ENCODE assay signal across 14 cellular contexts in genomic region chr6:29676981-29677601, GRCh38. TPM values are rescaled to one million over a fixed set of nuclear protein-coding genes. Genes with fewer than 3 reads are reported as not detected.
DNase-seq lines count a peak whose midpoint lies in the region; ATAC-seq and TF ChIP-seq lines count a peak whose summit lies in the region.
"Had no signal": no experiment of that assay in that cellular context is flagged by ENCODE, and none has a peak within 500 bp of the region (broad histone marks: within the 10 kb centered on the region; RNA-seq: fewer than 3 reads in every experiment).

No MANE protein-coding gene starts in this region.

- H3K36me3 Mint-ChIP-seq in immature natural killer cell, result peaks cover 0 to 3% (median 0%) of the 10 kb centered on the region in 3 donors
- H3K36me3 Mint-ChIP-seq in activated CD4-positive, alpha-beta memory T cell treated with anti-CD3 and anti-CD28 coated beads for 36 hours, result no peaks in the 10 kb centered on the region
- no peaks in the 10 kb centered on the region for H3K36me3 Mint-ChIP-seq in activated CD8-positive, alpha-beta T cell treated with anti-CD3 and anti-CD28 coated beads, Interleukin-2, amount 10 ng/mL, durations not matched to agents 7 days and 5 days (ENCODE audit: low read depth)
- H3K36me3 Mint-ChIP-seq: activated naive CD4-positive, alpha-beta T cell treated with anti-CD3 and anti-CD28 coated beads, Interleukin-2, amount 50 U/mL, for 24 hours; natural killer cell treated with Interleukin-12 subunit alpha and Interleukin-12 subunit beta and Interleukin-15 and Interleukin-18, amount 100 ng/mL, for 72 hours had no signal

- H2AFZ ChIP-seq in HCT116 (ENCODE audit: low read depth, low read length, poor library complexity, severe bottlenecking), result no peak overlapping the region

- peaks cover 0 to 8% (median 3%) of the 10 kb centered on the region in 3 donors for H3K27me3 Mint-ChIP-seq in immature natural killer cell (ENCODE audit: low read depth in 3 of 3)
- H3K27me3 Mint-ChIP-seq in activated CD4-positive, alpha-beta memory T cell treated with anti-CD3 and anti-CD28 coated beads for 36 hours, result peaks cover 7% of the 10 kb centered on the region
- H3K27me3 Mint-ChIP-seq in activated CD8-positive, alpha-beta T cell treated with anti-CD3 and anti-CD28 coated beads, Interleukin-2, amount 10 ng/mL, durations not matched to agents 7 days and 5 days (ENCODE audit: low read depth), result peaks cover 9% of the 10 kb centered on the region

- peaks cover 3 to 12% of the 10 kb centered on the region in 2 donors for H3K4me1 Mint-ChIP-seq in immature natural killer cell
- peaks cover 6% of the 10 kb centered on the region for H3K4me1 Mint-ChIP-seq in activated CD4-positive, alpha-beta memory T cell treated with anti-CD3 and anti-CD28 coated beads for 36 hours (ENCODE audit: low read depth)
- peaks cover 10% of the 10 kb centered on the region for H3K4me1 Mint-ChIP-seq in activated CD8-positive, alpha-beta T cell treated with anti-CD3 and anti-CD28 coated beads, Interleukin-2, amount 10 ng/mL, durations not matched to agents 7 days and 5 days (ENCODE audit: low read depth)

- no peaks in the 10 kb centered on the region for H3K9me3 ChIP-seq in HCT116 (ENCODE audit: control insufficient read depth in 1 of 2, insufficient read depth in 1 of 2, low read depth in 1 of 2, low read length in 2 of 2)
- H3K9me3 ChIP-seq in SJCRH30 (replicated peaks), result no peaks in the 10 kb centered on the region
- no peaks in the 10 kb centered on the region for H3K9me3 ChIP-seq in Peyer's patch
- H3K9me3 ChIP-seq: gastrocnemius medialis had no signal

- POLR2A ChIA-PET in HCT116 (lab: Charles Lee), result no interaction called here
- POLR2A ChIA-PET in activated CD4-positive, alpha-beta memory T cell treated with anti-CD3 and anti-CD28 coated beads for 36 hours (lab: Charles Lee), result no interaction called here
- POLR2A ChIA-PET in activated CD8-positive, alpha-beta T cell treated with anti-CD3 and anti-CD28 coated beads, Interleukin-2, amount 10 ng/mL, durations not matched to agents 7 days and 5 days (lab: Charles Lee), result no interaction called here

- intact Hi-C loops in HCT116 (cut with micrococcal nuclease), result no loop called here
- intact Hi-C loops in activated CD4-positive, alpha-beta memory T cell treated with anti-CD3 and anti-CD28 coated beads for 36 hours (cut with micrococcal nuclease), result no loop called here

- H3K9ac ChIP-seq in HCT116 (ENCODE audit: low read length), result no peak overlapping the region

- no TSS peak for BruUV-seq in HCT116 (replicated peaks; lab: Mats Ljungman, UMichigan)

- TF ChIP-seq POLR2A in HCT116 (IDR thresholded peaks at IDR 0.05; ENCODE audit: borderline replicate concordance, extremely low read depth, insufficient read depth, insufficient read length), result no peak
- no peak for TF ChIP-seq POLR2A in Peyer's patch (IDR thresholded peaks at IDR 0.05)

- DNase-seq in COR-L47 (lab: John Stamatoyannopoulos, UW) (peak; percentile 78), HCT116 (ENCODE audit: low read depth, low spot score) (no peak), SJCRH30 (peak; percentile 81 to 87), immature natural killer cell (no peak), Peyer's patch (no peak)
- DNase-seq in activated CD4-positive, alpha-beta memory T cell treated with anti-CD3 and anti-CD28 coated beads for 36 hours, result no peak
- DNase-seq in activated CD8-positive, alpha-beta T cell treated with anti-CD3 and anti-CD28 coated beads, Interleukin-2, amount 10 ng/mL, durations not matched to agents 7 days and 5 days, result no peak
- DNase-seq: gastrocnemius medialis; NCI-H187; stimulated activated CD4-positive, alpha-beta T cell treated with anti-CD3 and anti-CD28 coated beads, Interleukin-4, amount 100 ng/mL, for 4 hours had no signal

- ATAC-seq in HCT116, result no peak
- no peak for ATAC-seq in HG02642 (IDR thresholded peaks at IDR 0.05; ENCODE audit: poor library complexity, unreplicated experiment)
- ATAC-seq in activated CD8-positive, alpha-beta T cell treated with anti-CD3 and anti-CD28 coated beads, Interleukin-2, amount 10 ng/mL, durations not matched to agents 7 days and 5 days, result no peak
- ATAC-seq: gastrocnemius medialis; natural killer cell treated with Interleukin-12 subunit alpha and Interleukin-12 subunit beta and Interleukin-15 and Interleukin-18, amount 100 ng/mL, for 72 hours had no signal

- H3K27ac ChIP-seq in HCT116 (ENCODE audit: low read depth, low read length) (no peak overlapping the region), SJCRH30 (peak overlapping the region; percentile 8; the same call in 1 of the 2 replicates), Peyer's patch (no peak overlapping the region)
- H3K27ac ChIP-seq: gastrocnemius medialis had no signal

- CTCF ChIA-PET in HCT116 (lab: Charles Lee), result interaction anchor here (0.7 to 2.8 kb wide), 5 partner anchors 20 to 27 kb away, joined by 3 to 11 read pairs (median 5); no protein-coding TSS in a partner anchor
- CTCF ChIA-PET in activated CD4-positive, alpha-beta memory T cell treated with anti-CD3 and anti-CD28 coated beads for 36 hours (lab: Charles Lee), result interaction anchor here (0.8 to 4.0 kb wide), 3 partner anchors 24 to 88 kb away, joined by 3 to 18 read pairs (median 4); no protein-coding TSS in a partner anchor
- CTCF ChIA-PET in activated CD8-positive, alpha-beta T cell treated with anti-CD3 and anti-CD28 coated beads, Interleukin-2, amount 10 ng/mL, durations not matched to agents 7 days and 5 days (lab: Charles Lee), result interaction anchor here (1.2 to 6.2 kb wide), 3 partner anchors 20 to 26 kb away, joined by 3 to 69 read pairs (median 4); no protein-coding TSS in a partner anchor

- H3K36me3 ChIP-seq in HCT116 (ENCODE audit: control insufficient read depth in 1 of 2, insufficient read depth in 2 of 2, low read length in 2 of 2) (no peaks in the 10 kb centered on the region), SJCRH30 (no peaks in the 10 kb centered on the region), Peyer's patch (no peaks in the 10 kb centered on the region)
- H3K36me3 ChIP-seq: gastrocnemius medialis had no signal

- H3K4me2 ChIP-seq in HCT116 (ENCODE audit: low read length), result no peak overlapping the region

- peak overlapping the region in 1 of 5 donors; percentile 19 for H3K4me3 Mint-ChIP-seq in immature natural killer cell
- no peak overlapping the region for H3K4me3 Mint-ChIP-seq in activated CD4-positive, alpha-beta memory T cell treated with anti-CD3 and anti-CD28 coated beads for 36 hours
- no peak overlapping the region for H3K4me3 Mint-ChIP-seq in activated CD8-positive, alpha-beta T cell treated with anti-CD3 and anti-CD28 coated beads, Interleukin-2, amount 10 ng/mL, durations not matched to agents 7 days and 5 days
- H3K4me3 Mint-ChIP-seq: activated naive CD4-positive, alpha-beta T cell treated with anti-CD3 and anti-CD28 coated beads, Interleukin-2, amount 50 U/mL, for 24 hours; natural killer cell treated with Interleukin-12 subunit alpha and Interleukin-12 subunit beta and Interleukin-15 and Interleukin-18, amount 100 ng/mL, for 72 hours had no signal

- H4K20me1 ChIP-seq in HCT116 (ENCODE audit: insufficient read depth), result no peaks in the 10 kb centered on the region

- TF ChIP-seq RAD21 in HCT116 (IDR thresholded peaks at IDR 0.05; ENCODE audit: low read depth), result no peak

- no peaks in the 10 kb centered on the region for H3K9me2 ChIP-seq in HCT116 (ENCODE audit: insufficient read depth)

- H3K27ac Mint-ChIP-seq in immature natural killer cell, result peak overlapping the region in 4 of 6 donors; percentile 37 to 85 (median 77)
- H3K27ac Mint-ChIP-seq in activated CD4-positive, alpha-beta memory T cell treated with anti-CD3 and anti-CD28 coated beads for 36 hours, result no peak overlapping the region
- no peak overlapping the region for H3K27ac Mint-ChIP-seq in activated CD8-positive, alpha-beta T cell treated with anti-CD3 and anti-CD28 coated beads, Interleukin-2, amount 10 ng/mL, durations not matched to agents 7 days and 5 days
- H3K27ac Mint-ChIP-seq: activated naive CD4-positive, alpha-beta T cell treated with anti-CD3 and anti-CD28 coated beads, Interleukin-2, amount 50 U/mL, for 24 hours had no signal

- H3K9me3 Mint-ChIP-seq in immature natural killer cell, result peaks cover 0 to 2% (median 0%) of the 10 kb centered on the region in 6 donors
- no peaks in the 10 kb centered on the region for H3K9me3 Mint-ChIP-seq in activated CD4-positive, alpha-beta memory T cell treated with anti-CD3 and anti-CD28 coated beads for 36 hours
- no peaks in the 10 kb centered on the region for H3K9me3 Mint-ChIP-seq in activated CD8-positive, alpha-beta T cell treated with anti-CD3 and anti-CD28 coated beads, Interleukin-2, amount 10 ng/mL, durations not matched to agents 7 days and 5 days (ENCODE audit: insufficient read depth)
- H3K9me3 Mint-ChIP-seq: activated naive CD4-positive, alpha-beta T cell treated with anti-CD3 and anti-CD28 coated beads, Interleukin-2, amount 50 U/mL, for 24 hours; natural killer cell treated with Interleukin-12 subunit alpha and Interleukin-12 subunit beta and Interleukin-15 and Interleukin-18, amount 100 ng/mL, for 72 hours had no signal

- RAD21 ChIA-PET in HCT116 (lab: Charles Lee; ENCODE audit: low non-redundant PET in 1 of 2, low total read pairs in 2 of 2, uncharacterized antibody in 2 of 2, unreplicated experiment in 2 of 2), result no interaction called here

- no peaks in the 10 kb centered on the region for H3K79me2 ChIP-seq in HCT116 (ENCODE audit: insufficient read depth, low read length)

- TF ChIP-seq CTCF in HCT116 (IDR thresholded peaks at IDR 0.05 in 2 of 3, conservative IDR thresholded peaks at IDR 0.05 in 1 of 3; ENCODE audit: borderline replicate concordance in 1 of 3, insufficient read depth in 1 of 3, low read depth in 2 of 3, low read length in 2 of 3) (no peak), Peyer's patch (IDR thresholded peaks at IDR 0.05) (no peak)

- H3K4me1 ChIP-seq in HCT116 (ENCODE audit: control insufficient read depth in 1 of 2, insufficient read depth in 2 of 2, low read length in 2 of 2) (peaks cover 0 to 7% of the 10 kb centered on the region in 2 experiments; a peak in 1 of 4 replicates), SJCRH30 (peaks cover 10% of the 10 kb centered on the region), Peyer's patch (no peaks in the 10 kb centered on the region)
- H3K4me1 ChIP-seq: gastrocnemius medialis had no signal

- H3K27me3 ChIP-seq in HCT116 (ENCODE audit: insufficient read depth, low read length) (no peaks in the 10 kb centered on the region), SJCRH30 (no peaks in the 10 kb centered on the region), Peyer's patch (no peaks in the 10 kb centered on the region)

- H3K4me3 ChIP-seq in HCT116 (replicated peaks in 1 of 2; ENCODE audit: low read depth in 1 of 2, low read length in 2 of 2) (no peak overlapping the region), SJCRH30 (no peak overlapping the region), Peyer's patch (no peak overlapping the region)
- H3K4me3 ChIP-seq: gastrocnemius medialis had no signal

RNA-seq across cellular contexts. Expression of gene ZFP57, which starts 3.9 kb away (rescaled TPM):
- total RNA-seq in HCT116 (2021; ENCODE audit: unreplicated experiment), result not detected
- not detected in 2 replicates for polyA plus RNA-seq in HCT116 (2012)
- total RNA-seq in SJCRH30 (2014; rRNA removed; shearing (Covaris generic)), result 0.08 TPM in 1 of 2 replicates, not detected in the other
- 1 to 10 TPM in 2 of 3 donors, not detected in 1; 5.2 to 9.0 TPM for polyA plus RNA-seq in immature natural killer cell
- 1 to 10 TPM in 1 of 4 donors, not detected in 3; 1.6 TPM for total RNA-seq in Peyer's patch
- not detected for total RNA-seq in activated CD4-positive, alpha-beta memory T cell treated with anti-CD3 and anti-CD28 coated beads for 36 hours
- not detected for total RNA-seq in activated CD8-positive, alpha-beta T cell treated with anti-CD3 and anti-CD28 coated beads, Interleukin-2, amount 10 ng/mL, durations not matched to agents 7 days and 5 days

RNA-seq across cellular contexts. Expression of gene MOG, which starts 20.2 kb away (rescaled TPM):
- not detected for total RNA-seq in HCT116 (2021; ENCODE audit: unreplicated experiment)
- polyA plus RNA-seq in HCT116 (2012), result not detected in 2 replicates
- total RNA-seq in SJCRH30 (2014; rRNA removed; shearing (Covaris generic)), result not detected in 2 replicates
- not detected for polyA plus RNA-seq in immature natural killer cell
- total RNA-seq in Peyer's patch, result not detected
- total RNA-seq in activated CD4-positive, alpha-beta memory T cell treated with anti-CD3 and anti-CD28 coated beads for 36 hours, result not detected
- not detected for total RNA-seq in activated CD8-positive, alpha-beta T cell treated with anti-CD3 and anti-CD28 coated beads, Interleukin-2, amount 10 ng/mL, durations not matched to agents 7 days and 5 days
- total RNA-seq: gastrocnemius medialis; natural killer cell treated with Interleukin-12 subunit alpha and Interleukin-12 subunit beta and Interleukin-15 and Interleukin-18, amount 100 ng/mL, for 72 hours; ureter had no signal

RNA-seq across cellular contexts. Expression of gene GABBR1, which starts 44.1 kb away (rescaled TPM):
- total RNA-seq in HCT116 (2021; ENCODE audit: unreplicated experiment) (43.4 TPM), Peyer's patch (10 to 100 TPM in 3 of 4 donors, 1 to 10 TPM in 1; 4.7 to 92.4 (median 16.9) TPM)
- polyA plus RNA-seq in HCT116 (2012), result 22.1 and 25.9 TPM in 2 replicates
- total RNA-seq in SJCRH30 (2014; rRNA removed; shearing (Covaris generic)), result 5.5 and 12.1 TPM in 2 replicates
- not detected for polyA plus RNA-seq in immature natural killer cell
- total RNA-seq in activated CD4-positive, alpha-beta memory T cell treated with anti-CD3 and anti-CD28 coated beads for 36 hours, result 10 to 100 TPM; 21.1 to 23.5 TPM
- 1 to 10 TPM; 3.2 to 3.7 TPM for total RNA-seq in activated CD8-positive, alpha-beta T cell treated with anti-CD3 and anti-CD28 coated beads, Interleukin-2, amount 10 ng/mL, durations not matched to agents 7 days and 5 days

RNA-seq across cellular contexts. Expression of gene HLA-F, which starts 46.1 kb away (rescaled TPM):
- total RNA-seq in HCT116 (2021; ENCODE audit: unreplicated experiment) (24.6 TPM), Peyer's patch (100 to 1,000 TPM; 213 to 359 (median 299) TPM)
- 35.5 and 49.9 TPM in 2 replicates for polyA plus RNA-seq in HCT116 (2012)
- total RNA-seq in SJCRH30 (2014; rRNA removed; shearing (Covaris generic)), result not detected in 2 replicates
- polyA plus RNA-seq in immature natural killer cell, result 100 to 1,000 TPM; 595 to 720 (median 639) TPM
- total RNA-seq in activated CD4-positive, alpha-beta memory T cell treated with anti-CD3 and anti-CD28 coated beads for 36 hours, result 100 to 1,000 TPM; 256 to 270 TPM
- total RNA-seq in activated CD8-positive, alpha-beta T cell treated with anti-CD3 and anti-CD28 coated beads, Interleukin-2, amount 10 ng/mL, durations not matched to agents 7 days and 5 days, result 100 to 1,000 TPM; 170 to 181 TPM

Comparison
In these comparisons a context has a peak if more than half of its experiments do, and no peak if none do; other contexts are left out.
1. DNase-seq: peak in COR-L47 (single experiment) and SJCRH30 (2 of 2); none in HCT116 (single experiment), immature natural killer cell (0 of 3), Peyer's patch (0 of 3), activated CD4-positive, alpha-beta memory T cell treated with anti-CD3 and anti-CD28 coated beads for 36 hours (single experiment) and activated CD8-positive, alpha-beta T cell treated with anti-CD3 and anti-CD28 coated beads, Interleukin-2, amount 10 ng/mL, durations not matched to agents 7 days and 5 days (single experiment).
2. H3K27ac Mint-ChIP-seq: peak in immature natural killer cell (4 of 6); none in activated CD4-positive, alpha-beta memory T cell treated with anti-CD3 and anti-CD28 coated beads for 36 hours (single experiment) and activated CD8-positive, alpha-beta T cell treated with anti-CD3 and anti-CD28 coated beads, Interleukin-2, amount 10 ng/mL, durations not matched to agents 7 days and 5 days (single experiment).